ENCODE assay signal across 2 cellular contexts in the genomic region with DNA sequence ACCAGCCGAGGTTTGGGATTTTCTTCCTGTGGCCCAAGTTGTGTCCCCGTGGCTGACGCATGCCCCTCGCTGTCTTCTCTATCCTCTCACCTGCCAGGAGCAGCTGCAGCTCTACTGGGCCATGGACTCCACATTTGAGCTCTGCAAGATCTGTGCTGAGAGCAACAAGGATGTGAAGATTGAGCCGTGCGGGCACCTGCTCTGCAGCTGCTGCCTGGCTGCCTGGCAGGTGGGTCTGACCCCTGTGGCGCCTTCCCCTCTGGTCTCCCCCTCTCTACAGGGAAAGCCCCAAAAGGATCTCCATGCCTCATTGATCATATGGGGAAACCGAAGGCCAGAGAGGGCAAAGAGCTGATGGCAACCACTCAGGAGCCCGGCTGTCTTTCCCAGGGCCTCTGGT.
TF ChIP-seq lines count a peak whose summit lies in the region.

No MANE protein-coding gene starts in this region.

TF ChIP-seq in HepG2, 621 proteins besides CTCF, POLR2A, EP300 and RAD21 (continues in another document):
- TF ChIP-seq ATF7 (IDR thresholded peaks at IDR 0.05) (no peak), ATF7 (CRISPR knock-in tag; IDR thresholded peaks at IDR 0.05) (no peak), TEAD2 (CRISPR knock-in tag; IDR thresholded peaks at IDR 0.05) (no peak), NFKBIZ (CRISPR knock-in tag; IDR thresholded peaks at IDR 0.05) (no peak), BCL6 (CRISPR knock-in tag; IDR thresholded peaks at IDR 0.05) (no peak), JUN (CRISPR knock-in tag; IDR thresholded peaks at IDR 0.05) (no peak), ZNF160 (CRISPR knock-in tag; IDR thresholded peaks at IDR 0.05) (no peak), DMAP1 (CRISPR knock-in tag; IDR thresholded peaks at IDR 0.05) (no peak), MLLT10 (CRISPR knock-in tag; IDR thresholded peaks at IDR 0.05) (no peak), ATRX (CRISPR knock-in tag; IDR thresholded peaks at IDR 0.05; ENCODE audit: borderline replicate concordance) (no peak), MAFF (IDR thresholded peaks at IDR 0.05; ENCODE audit: low read depth, low read length) (no peak), ZFP82 (CRISPR knock-in tag; IDR thresholded peaks at IDR 0.05; ENCODE audit: borderline replicate concordance) (no peak), RBM22 (optimal IDR thresholded peaks at IDR 0.05; ENCODE audit: low read length) (no peak)
- TF ChIP-seq, protein P1, sequence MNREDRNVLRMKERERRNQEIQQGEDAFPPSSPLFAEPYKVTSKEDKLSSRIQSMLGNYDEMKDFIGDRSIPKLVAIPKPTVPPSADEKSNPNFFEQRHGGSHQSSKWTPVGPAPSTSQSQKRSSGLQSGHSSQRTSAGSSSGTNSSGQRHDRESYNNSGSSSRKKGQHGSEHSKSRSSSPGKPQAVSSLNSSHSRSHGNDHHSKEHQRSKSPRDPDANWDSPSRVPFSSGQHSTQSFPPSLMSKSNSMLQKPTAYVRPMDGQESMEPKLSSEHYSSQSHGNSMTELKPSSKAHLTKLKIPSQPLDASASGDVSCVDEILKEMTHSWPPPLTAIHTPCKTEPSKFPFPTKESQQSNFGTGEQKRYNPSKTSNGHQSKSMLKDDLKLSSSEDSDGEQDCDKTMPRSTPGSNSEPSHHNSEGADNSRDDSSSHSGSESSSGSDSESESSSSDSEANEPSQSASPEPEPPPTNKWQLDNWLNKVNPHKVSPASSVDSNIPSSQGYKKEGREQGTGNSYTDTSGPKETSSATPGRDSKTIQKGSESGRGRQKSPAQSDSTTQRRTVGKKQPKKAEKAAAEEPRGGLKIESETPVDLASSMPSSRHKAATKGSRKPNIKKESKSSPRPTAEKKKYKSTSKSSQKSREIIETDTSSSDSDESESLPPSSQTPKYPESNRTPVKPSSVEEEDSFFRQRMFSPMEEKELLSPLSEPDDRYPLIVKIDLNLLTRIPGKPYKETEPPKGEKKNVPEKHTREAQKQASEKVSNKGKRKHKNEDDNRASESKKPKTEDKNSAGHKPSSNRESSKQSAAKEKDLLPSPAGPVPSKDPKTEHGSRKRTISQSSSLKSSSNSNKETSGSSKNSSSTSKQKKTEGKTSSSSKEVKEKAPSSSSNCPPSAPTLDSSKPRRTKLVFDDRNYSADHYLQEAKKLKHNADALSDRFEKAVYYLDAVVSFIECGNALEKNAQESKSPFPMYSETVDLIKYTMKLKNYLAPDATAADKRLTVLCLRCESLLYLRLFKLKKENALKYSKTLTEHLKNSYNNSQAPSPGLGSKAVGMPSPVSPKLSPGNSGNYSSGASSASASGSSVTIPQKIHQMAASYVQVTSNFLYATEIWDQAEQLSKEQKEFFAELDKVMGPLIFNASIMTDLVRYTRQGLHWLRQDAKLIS (CRISPR knock-in tag; IDR thresholded peaks at IDR 0.05), result no peak
- TF ChIP-seq, protein P2, sequence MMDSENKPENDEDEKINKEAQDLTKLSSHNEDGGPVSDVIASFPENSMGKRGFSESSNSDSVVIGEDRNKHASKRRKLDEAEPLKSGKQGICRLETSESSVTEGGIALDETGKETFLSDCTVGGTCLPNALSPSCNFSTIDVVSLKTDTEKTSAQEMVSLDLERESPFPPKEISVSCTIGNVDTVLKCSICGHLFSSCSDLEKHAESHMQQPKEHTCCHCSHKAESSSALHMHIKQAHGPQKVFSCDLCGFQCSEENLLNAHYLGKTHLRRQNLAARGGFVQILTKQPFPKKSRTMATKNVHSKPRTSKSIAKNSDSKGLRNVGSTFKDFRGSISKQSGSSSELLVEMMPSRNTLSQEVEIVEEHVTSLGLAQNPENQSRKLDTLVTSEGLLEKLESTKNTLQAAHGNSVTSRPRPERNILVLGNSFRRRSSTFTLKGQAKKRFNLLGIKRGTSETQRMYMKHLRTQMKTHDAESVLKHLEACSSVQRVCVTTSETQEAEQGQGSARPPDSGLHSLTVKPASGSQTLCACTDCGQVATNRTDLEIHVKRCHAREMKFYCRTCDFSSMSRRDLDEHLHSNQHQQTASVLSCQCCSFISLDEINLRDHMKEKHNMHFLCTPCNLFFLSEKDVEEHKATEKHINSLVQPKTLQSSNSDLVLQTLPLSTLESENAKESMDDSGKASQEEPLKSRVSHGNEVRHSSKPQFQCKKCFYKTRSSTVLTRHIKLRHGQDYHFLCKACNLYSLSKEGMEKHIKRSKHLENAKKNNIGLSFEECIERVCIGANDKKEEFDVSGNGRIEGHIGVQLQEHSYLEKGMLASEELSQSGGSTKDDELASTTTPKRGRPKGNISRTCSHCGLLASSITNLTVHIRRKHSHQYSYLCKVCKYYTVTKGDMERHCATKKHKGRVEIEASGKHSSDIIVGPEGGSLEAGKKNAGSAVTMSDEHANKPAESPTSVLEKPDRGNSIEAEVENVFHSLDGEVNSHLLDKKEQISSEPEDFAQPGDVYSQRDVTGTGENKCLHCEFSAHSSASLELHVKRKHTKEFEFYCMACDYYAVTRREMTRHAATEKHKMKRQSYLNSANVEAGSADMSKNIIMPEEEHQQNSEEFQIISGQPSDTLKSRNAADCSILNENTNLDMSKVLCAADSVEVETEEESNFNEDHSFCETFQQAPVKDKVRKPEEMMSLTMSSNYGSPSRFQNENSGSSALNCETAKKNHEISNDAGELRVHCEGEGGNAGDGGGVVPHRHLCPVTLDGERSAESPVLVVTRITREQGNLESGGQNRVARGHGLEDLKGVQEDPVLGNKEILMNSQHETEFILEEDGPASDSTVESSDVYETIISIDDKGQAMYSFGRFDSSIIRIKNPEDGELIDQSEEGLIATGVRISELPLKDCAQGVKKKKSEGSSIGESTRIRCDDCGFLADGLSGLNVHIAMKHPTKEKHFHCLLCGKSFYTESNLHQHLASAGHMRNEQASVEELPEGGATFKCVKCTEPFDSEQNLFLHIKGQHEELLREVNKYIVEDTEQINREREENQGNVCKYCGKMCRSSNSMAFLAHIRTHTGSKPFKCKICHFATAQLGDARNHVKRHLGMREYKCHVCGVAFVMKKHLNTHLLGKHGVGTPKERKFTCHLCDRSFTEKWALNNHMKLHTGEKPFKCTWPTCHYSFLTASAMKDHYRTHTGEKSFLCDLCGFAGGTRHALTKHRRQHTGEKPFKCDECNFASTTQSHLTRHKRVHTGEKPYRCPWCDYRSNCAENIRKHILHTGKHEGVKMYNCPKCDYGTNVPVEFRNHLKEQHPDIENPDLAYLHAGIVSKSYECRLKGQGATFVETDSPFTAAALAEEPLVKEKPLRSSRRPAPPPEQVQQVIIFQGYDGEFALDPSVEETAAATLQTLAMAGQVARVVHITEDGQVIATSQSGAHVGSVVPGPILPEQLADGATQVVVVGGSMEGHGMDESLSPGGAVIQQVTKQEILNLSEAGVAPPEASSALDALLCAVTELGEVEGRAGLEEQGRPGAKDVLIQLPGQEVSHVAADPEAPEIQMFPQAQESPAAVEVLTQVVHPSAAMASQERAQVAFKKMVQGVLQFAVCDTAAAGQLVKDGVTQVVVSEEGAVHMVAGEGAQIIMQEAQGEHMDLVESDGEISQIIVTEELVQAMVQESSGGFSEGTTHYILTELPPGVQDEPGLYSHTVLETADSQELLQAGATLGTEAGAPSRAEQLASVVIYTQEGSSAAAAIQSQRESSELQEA (CRISPR knock-in tag; IDR thresholded peaks at IDR 0.05; ENCODE audit: not compliant biosample characterization), result no peak
- TF ChIP-seq, protein P3, sequence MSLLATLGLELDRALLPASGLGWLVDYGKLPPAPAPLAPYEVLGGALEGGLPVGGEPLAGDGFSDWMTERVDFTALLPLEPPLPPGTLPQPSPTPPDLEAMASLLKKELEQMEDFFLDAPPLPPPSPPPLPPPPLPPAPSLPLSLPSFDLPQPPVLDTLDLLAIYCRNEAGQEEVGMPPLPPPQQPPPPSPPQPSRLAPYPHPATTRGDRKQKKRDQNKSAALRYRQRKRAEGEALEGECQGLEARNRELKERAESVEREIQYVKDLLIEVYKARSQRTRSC (CRISPR knock-in tag; IDR thresholded peaks at IDR 0.05; ENCODE audit: low read depth), result no peak

TF ChIP-seq in GM12891, 5 proteins besides CTCF, POLR2A, EP300 and RAD21:
- no peak for TF ChIP-seq SPI1 (IDR thresholded peaks at IDR 0.05; ENCODE audit: low read depth, low read length)
- TF ChIP-seq POLR2AphosphoS5 (IDR thresholded peaks at IDR 0.05; ENCODE audit: low read depth, low read length), result no peak
- TF ChIP-seq TAF1 (IDR thresholded peaks at IDR 0.05; ENCODE audit: low read depth, low read length), result no peak
- no peak for TF ChIP-seq PAX5 (IDR thresholded peaks at IDR 0.05; ENCODE audit: insufficient read depth, low read length, severe bottlenecking)
- no peak for TF ChIP-seq POU2F2 (IDR thresholded peaks at IDR 0.05; ENCODE audit: low read depth, low read length)
